ENCODE assay signal across 10 cellular contexts in genomic region chr19:19403373-19403901, GRCh38. TPM values are rescaled to one million over a fixed set of nuclear protein-coding genes. Genes with fewer than 3 reads are reported as not detected.
DNase-seq lines count a peak whose midpoint lies in the region; ATAC-seq and TF ChIP-seq lines count a peak whose summit lies in the region.
"Had no signal": no experiment of that assay in that cellular context is flagged by ENCODE, and none has a peak within 500 bp of the region (broad histone marks: within the 10 kb centered on the region; RNA-seq: fewer than 3 reads in every experiment).

No MANE protein-coding gene starts in this region.

- peaks cover 5% of the 10 kb centered on the region; the same call in 1 of the 2 replicates for H3K36me3 ChIP-seq in SK-N-MC (ENCODE audit: insufficient read depth, low read length)
- H3K36me3 ChIP-seq: heart right ventricle had no signal

- intact Hi-C loops in right cardiac atrium (cut with DNase I) (loop anchor here in 1 of 4 donors (10.0 kb wide), 1 partner anchor 81 kb away; no protein-coding TSS in a partner anchor), Right ventricle myocardium superior (cut with DNase I) (no loop called here)

- H3K27ac ChIP-seq in right cardiac atrium (ENCODE audit: low read length) (peak overlapping the region; percentile 30), SK-N-MC (peak overlapping the region; percentile 9; the same call in 1 of the 2 replicates)

- no peaks in the 10 kb centered on the region for H3K27me3 Mint-ChIP-seq in type B pancreatic cell

- H3K36me3 Mint-ChIP-seq in type B pancreatic cell = no peaks in the 10 kb centered on the region

- no peak overlapping the region for H3K4me3 ChIP-seq in right cardiac atrium (ENCODE audit: low read length)
- H3K4me3 ChIP-seq in SK-N-MC = no peak overlapping the region
- H3K4me3 ChIP-seq in foreskin fibroblast (ENCODE audit: low read depth in 1 of 2, low read length in 2 of 2) = no peak overlapping the region
- H3K4me3 ChIP-seq: heart right ventricle had no signal

- H3K9me3 Mint-ChIP-seq in type B pancreatic cell = no peaks in the 10 kb centered on the region

- 78% methylated on average over 5 of the region's 5 CpGs for WGBS in right cardiac atrium

- no peaks in the 10 kb centered on the region for H3K27me3 ChIP-seq in right cardiac atrium (ENCODE audit: control insufficient read depth, insufficient read depth)
- H3K27me3 ChIP-seq: heart right ventricle had no signal

- TF ChIP-seq CTCF in foreskin fibroblast (IDR thresholded peaks at IDR 0.05; ENCODE audit: low read depth, low read length) (no peak), type B pancreatic cell (conservative IDR thresholded peaks at IDR 0.05) (no peak)

- H3K9me3 ChIP-seq in right cardiac atrium (ENCODE audit: control insufficient read depth, low read length) (no peaks in the 10 kb centered on the region), SK-N-MC (ENCODE audit: low read depth, low read length) (no peaks in the 10 kb centered on the region)
- H3K9me3 ChIP-seq: heart right ventricle had no signal

- no peak for DNase-seq in right cardiac atrium
- DNase-seq in Right ventricle myocardium superior = no peak
- DNase-seq in SK-N-MC (ENCODE audit: low read depth, low spot score) = no peak
- DNase-seq in foreskin fibroblast = peak; percentile 48 to 73
- DNase-seq in type B pancreatic cell (ENCODE audit: extremely low spot score, unreplicated experiment) = no peak
- no peak for DNase-seq in NCI-H510A (lab: John Stamatoyannopoulos, UW)
- DNase-seq in SKM-1 (lab: John Stamatoyannopoulos, UW; ENCODE audit: unreplicated experiment) = no peak
- DNase-seq: heart right ventricle, T1000 had no signal

- peak overlapping the region; percentile 96 for H3K27ac Mint-ChIP-seq in type B pancreatic cell

- H3K4me1 Mint-ChIP-seq in type B pancreatic cell (ENCODE audit: unreplicated experiment) = peaks cover 29% of the 10 kb centered on the region

- ATAC-seq in right cardiac atrium (no peak), Right ventricle myocardium superior (ENCODE audit: poor library complexity) (no peak), HG03520 (IDR thresholded peaks at IDR 0.05; ENCODE audit: unreplicated experiment) (no peak)
- ATAC-seq: heart right ventricle had no signal

- H3K4me1 ChIP-seq in right cardiac atrium (ENCODE audit: control insufficient read depth, insufficient read depth, low read length) = peaks cover 7% of the 10 kb centered on the region

- peak overlapping the region; percentile 82 for H3K4me3 Mint-ChIP-seq in type B pancreatic cell

- no peak overlapping the region for H3K9ac ChIP-seq in SK-N-MC (ENCODE audit: insufficient read length)

RNA-seq across cellular contexts. Expression of gene GATAD2A, which starts 2.0 kb away (rescaled TPM):
- total RNA-seq in right cardiac atrium (10 to 100 TPM; 31.4 to 53.9 (median 36.0) TPM), Right ventricle myocardium superior (24.3 TPM), type B pancreatic cell (ENCODE audit: low replicate concordance) (102 and 113 TPM in 2 replicates)
- 12.2 TPM for polyA plus RNA-seq in right cardiac atrium

Comparison
In these comparisons a context has a peak if more than half of its experiments do, and no peak if none do; other contexts are left out.
1. DNase-seq: peak in foreskin fibroblast (2 of 2); none in right cardiac atrium (0 of 3), Right ventricle myocardium superior (single experiment), SK-N-MC (single experiment), type B pancreatic cell (single experiment), NCI-H510A (single experiment) and SKM-1 (single experiment).